ENCODE assay signal across 11 cellular contexts in genomic region chr3:50570508-50571279, GRCh38. TPM values are rescaled to one million over a fixed set of nuclear protein-coding genes. Genes with fewer than 3 reads are reported as not detected.
DNase-seq lines count a peak whose midpoint lies in the region; FAIRE-seq and TF ChIP-seq lines count a peak whose summit lies in the region.
"Had no signal": no experiment of that assay in that cellular context is flagged by ENCODE, and none has a peak within 500 bp of the region (broad histone marks: within the 10 kb centered on the region; RNA-seq: fewer than 3 reads in every experiment).

No MANE protein-coding gene starts in this region.

- H4K20me1 ChIP-seq in OCI-LY7 (ENCODE audit: insufficient read depth, low read length) (0 out of 2 replicates have a peak, but pooled peaks cover 11% of the 10 kb centered on the region), H1 (replicated peaks in 1 of 2; ENCODE audit: control insufficient read depth in 1 of 2, insufficient read depth in 2 of 2, low read length in 2 of 2) (no peaks in the 10 kb centered on the region)

- H4K91ac ChIP-seq in H1 (replicated peaks; ENCODE audit: insufficient read length, low read length), result no peak overlapping the region
- H4K91ac ChIP-seq in trophoblast cell (ENCODE audit: low read depth, low read length), result no peak overlapping the region

- POLR2A ChIA-PET in OCI-LY7 (lab: Charles Lee), result interaction anchor here (1.4 kb wide), 1 partner anchor 45 kb away, joined by 4 read pairs; no protein-coding TSS in a partner anchor
- POLR2A ChIA-PET in H1 (lab: Charles Lee; ENCODE audit: partially characterized antibody), result interaction anchor here (0.8 to 3.4 kb wide), 8 partner anchors 10 to 234 kb away, joined by 3 to 12 read pairs (median 3); partner anchors contain the start of gene CISH

- TF ChIP-seq EP300 in H1 (IDR thresholded peaks at IDR 0.05; ENCODE audit: borderline replicate concordance in 1 of 2, low read depth in 2 of 2, low read length in 2 of 2), result no peak

- H2BK120ac ChIP-seq in H1 (replicated peaks; ENCODE audit: low read depth, low read length) (no peak overlapping the region), trophoblast cell (ENCODE audit: insufficient read depth, low read length, poor library complexity) (no peak overlapping the region)

- BruUV-seq in OCI-LY7 (replicated peaks; lab: Mats Ljungman, UMichigan), result no TSS peak

- H3K79me2 ChIP-seq in OCI-LY7 (ENCODE audit: insufficient read depth, low read depth, low read length) (peaks cover 9% of the 10 kb centered on the region; the same call in 1 of the 2 replicates), H1 (ENCODE audit: control insufficient read depth in 1 of 2, insufficient read depth in 2 of 2, low read length in 2 of 2) (no peaks in the 10 kb centered on the region), trophoblast cell (ENCODE audit: control insufficient read depth, insufficient read depth, low read length, poor library complexity) (no peaks in the 10 kb centered on the region)

- peaks cover 15% of the 10 kb centered on the region; the same call in 1 of the 2 replicates for H3K23me2 ChIP-seq in H1 (ENCODE audit: low read depth, low read length)

- H3K23ac ChIP-seq in H1 (ENCODE audit: insufficient read length), result no peak overlapping the region
- H3K23ac ChIP-seq in trophoblast cell (ENCODE audit: low read length), result no peak overlapping the region

- TF ChIP-seq CTCF in GM12864 (IDR thresholded peaks at IDR 0.05; ENCODE audit: low read depth, low read length, missing control alignments) (no peak), OCI-LY7 (conservative IDR thresholded peaks at IDR 0.05; ENCODE audit: low read length) (no peak), H1 (IDR thresholded peaks at IDR 0.05; ENCODE audit: control extremely low read depth in 1 of 3, insufficient read depth in 1 of 3, low read depth in 1 of 3, low read length in 3 of 3) (no peak)

- no peak overlapping the region for H4K12ac ChIP-seq in trophoblast cell (ENCODE audit: low read depth, low read length)

- H3K14ac ChIP-seq in H1 (ENCODE audit: insufficient read length), result no peak overlapping the region
- no peak overlapping the region for H3K14ac ChIP-seq in trophoblast cell (ENCODE audit: low read length)

- 83% methylated on average over 5 of the region's 5 CpGs; no CpG with 5 or more reads in 1 of the 2 experiments for WGBS in H1 (ENCODE audit: extremely low coverage in 1 of 2, insufficient coverage in 1 of 2, insufficient read length in 1 of 2, insufficient replicate concordance in 2 of 2, low coverage in 1 of 2, low lambda C conversion rate in 2 of 2, missing lambda C conversion rate in 1 of 2), 2 experiments
- no CpG with 5 or more reads among the region's 5 CpGs for WGBS in trophoblast cell (ENCODE audit: extremely low coverage, insufficient coverage, insufficient read length)

- CTCF ChIA-PET in OCI-LY7 (lab: Charles Lee; ENCODE audit: unreplicated experiment), result interaction anchor here (0.9 to 2.3 kb wide), 4 partner anchors 18 to 45 kb away, joined by 3 to 8 read pairs (median 4); partner anchors contain the start of gene CISH
- CTCF ChIA-PET in H1 (lab: Charles Lee; ENCODE audit: partially characterized antibody), result interaction anchor here (0.7 to 46.5 kb wide), 15 partner anchors 10 to 817 kb away, joined by 3 to 863 read pairs (median 4); partner anchors contain the start of genes CISH and MAPKAPK3

- H3K9ac ChIP-seq in H1 (replicated peaks in 1 of 4; ENCODE audit: extremely low read depth in 1 of 4, low read depth in 3 of 4, low read length in 3 of 4) (no peak overlapping the region; a peak in 1 of 7 replicates), trophoblast cell (ENCODE audit: low read length) (no peak overlapping the region)

- H3K27me3 ChIP-seq in H1 (replicated peaks in 1 of 4; ENCODE audit: control insufficient read depth in 3 of 4, extremely low read depth in 1 of 4, insufficient read depth in 3 of 4, low read length in 3 of 4), result peaks cover 0 to 13% (median 5%) of the 10 kb centered on the region in 4 experiments; a peak in 4 of 7 replicates
- peaks cover 15% of the 10 kb centered on the region for H3K27me3 ChIP-seq in trophoblast cell (ENCODE audit: insufficient read depth, low read length)
- H3K27me3 ChIP-seq: adrenal gland had no signal

- no peak overlapping the region for H3K27ac ChIP-seq in OCI-LY7 (ENCODE audit: low read depth, low read length, poor library complexity, severe bottlenecking)
- no peak overlapping the region for H3K27ac ChIP-seq in H1 (ENCODE audit: low read depth, low read length)
- no peak overlapping the region for H3K27ac ChIP-seq in trophoblast cell (ENCODE audit: low read depth, low read length)

- DNase-seq in GM12864 (ENCODE audit: low read depth) (no peak), OCI-LY7 (ENCODE audit: low spot score) (no peak), H1 (ENCODE audit: low read depth in 1 of 2, low spot score in 2 of 2) (no peak), trophoblast cell (no peak), activated gamma-delta T cell (lab: John Stamatoyannopoulos, UW) (no peak), NCI-H2227 (lab: John Stamatoyannopoulos, UW; ENCODE audit: unreplicated experiment) (no peak), NCI-H1048 (lab: John Stamatoyannopoulos, UW) (no peak), H4 (ENCODE audit: low spot score) (no peak)
- DNase-seq: adrenal gland, NCI-H1105, SIG-M5 had no signal

- intact Hi-C loops in OCI-LY7 (cut with micrococcal nuclease; ENCODE audit: unreplicated experiment), result no loop called here

- H2BK20ac ChIP-seq in H1 (ENCODE audit: low read length), result no peak overlapping the region

- no peak overlapping the region for H2AFZ ChIP-seq in OCI-LY7 (ENCODE audit: low read length)
- H2AFZ ChIP-seq in H1 (ENCODE audit: low read length), result no peak overlapping the region
- H2AFZ ChIP-seq in trophoblast cell (ENCODE audit: insufficient read depth, low read length, poor library complexity), result no peak overlapping the region

- H4K5ac ChIP-seq in H1 (ENCODE audit: insufficient read length, low read depth, low read length), result no peak overlapping the region

- no peak for FAIRE-seq in H1 (lab: Jason Lieb, UNC)

- H2BK15ac ChIP-seq in H1 (ENCODE audit: low read length), result no peak overlapping the region

- no peaks in the 10 kb centered on the region; the same call in 1 of the 2 replicates for H3K79me1 ChIP-seq in H1 (ENCODE audit: low read depth, low read length)
- H3K79me1 ChIP-seq in trophoblast cell (ENCODE audit: low read length), result peaks cover 8% of the 10 kb centered on the region

- H3K18ac ChIP-seq in H1 (ENCODE audit: extremely low read depth, low read length) (no peak overlapping the region), trophoblast cell (ENCODE audit: low read length) (no peak overlapping the region)

- H3K4me1 ChIP-seq in OCI-LY7 (ENCODE audit: insufficient read depth, low read length, poor library complexity, severe bottlenecking), result peaks cover 25% of the 10 kb centered on the region
- peaks cover 0 to 6% (median 4%) of the 10 kb centered on the region in 4 experiments; a peak in 5 of 7 replicates for H3K4me1 ChIP-seq in H1 (replicated peaks in 1 of 4; ENCODE audit: control insufficient read depth in 3 of 4, insufficient read depth in 4 of 4, low read length in 3 of 4)
- peaks cover 2 to 6% of the 10 kb centered on the region in 2 experiments for H3K4me1 ChIP-seq in trophoblast cell (ENCODE audit: control insufficient read depth in 1 of 2, insufficient read depth in 2 of 2, low read length in 2 of 2)

- no peak for TF ChIP-seq RAD21 in H1 (IDR thresholded peaks at IDR 0.05 in 1 of 2, conservative IDR thresholded peaks at IDR 0.05 in 1 of 2; ENCODE audit: low read depth in 2 of 2, low read length in 2 of 2)

- H3K4ac ChIP-seq in H1 (replicated peaks; ENCODE audit: insufficient read length, low read depth, low read length) (no peak overlapping the region), trophoblast cell (ENCODE audit: low read depth, low read length) (no peak overlapping the region)

- H4K8ac ChIP-seq in H1 (ENCODE audit: extremely low read depth, insufficient read depth, low read length), result no peak overlapping the region; the same call in 1 of the 2 replicates
- no peak overlapping the region for H4K8ac ChIP-seq in trophoblast cell (ENCODE audit: low read depth, low read length)

- no peak overlapping the region for H2BK12ac ChIP-seq in H1 (ENCODE audit: low read depth, low read length)
- H2BK12ac ChIP-seq in trophoblast cell (ENCODE audit: low read length), result no peak overlapping the region

- peak overlapping the region; percentile 87 for H3K4me2 ChIP-seq in OCI-LY7 (ENCODE audit: low read length)
- H3K4me2 ChIP-seq in H1 (ENCODE audit: insufficient read depth in 1 of 2, low read depth in 2 of 2, low read length in 2 of 2), result peak overlapping the region; percentile 78 to 88; a peak in 1 of 4 replicates
- peak overlapping the region; percentile 63 for H3K4me2 ChIP-seq in trophoblast cell (ENCODE audit: low read length)

- H3K36me3 ChIP-seq in OCI-LY7 (ENCODE audit: insufficient read depth, low read length), result 0 out of 2 replicates have a peak, but pooled peaks cover 8% of the 10 kb centered on the region
- H3K36me3 ChIP-seq in H1 (ENCODE audit: control insufficient read depth in 2 of 4, insufficient read depth in 4 of 4, low read length in 3 of 4), result no peaks in the 10 kb centered on the region
- peaks cover 0 to 7% of the 10 kb centered on the region in 2 experiments for H3K36me3 ChIP-seq in trophoblast cell (ENCODE audit: control insufficient read depth in 1 of 2, insufficient read depth in 2 of 2, low read length in 2 of 2)
- H3K36me3 ChIP-seq: adrenal gland had no signal

- TF ChIP-seq POLR2A in H1 (IDR thresholded peaks at IDR 0.05; ENCODE audit: control extremely low read depth in 1 of 2, low read depth in 2 of 2, low read length in 2 of 2), result no peak

- H2AK5ac ChIP-seq in H1 (ENCODE audit: low read depth, low read length) (no peak overlapping the region), trophoblast cell (ENCODE audit: low read length) (no peak overlapping the region)

- H3K56ac ChIP-seq in H1 (replicated peaks; ENCODE audit: insufficient read length, low read depth, low read length), result no peak overlapping the region

- H3K4me3 ChIP-seq in GM12864 (ENCODE audit: low read depth, low read length), result peak overlapping the region; percentile 88; the same call in 1 of the 2 replicates
- peak overlapping the region; percentile 95 for H3K4me3 ChIP-seq in OCI-LY7 (ENCODE audit: low read depth, low read length, poor library complexity, severe bottlenecking)
- H3K4me3 ChIP-seq in H1 (ENCODE audit: extremely low read depth in 1 of 4, insufficient read depth in 2 of 4, low read depth in 3 of 4, low read length in 4 of 4), result peak overlapping the region in 1 of 4 experiments; percentile 83; a peak in 2 of 8 replicates
- no peak overlapping the region for H3K4me3 ChIP-seq in trophoblast cell (ENCODE audit: low read depth, low read length)

- H3K9me3 ChIP-seq in OCI-LY7 (ENCODE audit: low read length) (no peaks in the 10 kb centered on the region), H1 (ENCODE audit: insufficient read depth in 2 of 2, low read depth in 1 of 2, low read length in 1 of 2) (no peaks in the 10 kb centered on the region), trophoblast cell (ENCODE audit: insufficient read depth, low read depth, low read length) (peaks cover 3% of the 10 kb centered on the region)
- H3K9me3 ChIP-seq: adrenal gland had no signal

- H2BK5ac ChIP-seq in H1 (ENCODE audit: low read depth, low read length) (no peak overlapping the region), trophoblast cell (ENCODE audit: low read depth, low read length, poor library complexity) (no peak overlapping the region)

- H3K9me2 ChIP-seq in OCI-LY7 (ENCODE audit: insufficient read depth, low read length), result no peaks in the 10 kb centered on the region

RNA-seq across cellular contexts. Expression of gene HEMK1, which starts 1.4 kb away (rescaled TPM):
- total RNA-seq in OCI-LY7 (2014; rRNA removed; shearing (Covaris generic)), result 18.9 and 19.3 TPM in 2 replicates
- 27.4 and 30.1 TPM in 2 replicates for total RNA-seq in OCI-LY7 (2022)
- total RNA-seq in H1 (2021; fragmentation: NEBNext Ultra II Directional; extraction: Animal tissue kit (Norgen Biotek cat#: 25700)), result 9.6 and 9.7 TPM in 2 replicates
- 10.6 and 13.4 TPM in 2 replicates for polyA plus RNA-seq in H1 (2011; rRNA removed)
- polyA plus RNA-seq in H1 (2011; cell fraction: cytosol; rRNA removed), result 13.2 TPM
- polyA plus RNA-seq in H1 (2011; cell fraction: nucleus; rRNA removed), result 26.4 TPM
- polyA plus RNA-seq in H1 (2012, experiment 1 of 2), result 7.1 to 12.4 TPM (median 9.2 TPM) in 4 replicates
- polyA plus RNA-seq in H1 (2012, experiment 2 of 2), result 10.5 TPM
- 9.5 TPM for polyA plus RNA-seq in H1 (2013, experiment 1 of 2)
- polyA plus RNA-seq in H1 (2013, experiment 2 of 2), result 8.7 TPM
- 8.1 and 9.2 TPM in 2 replicates for polyA minus RNA-seq in H1 (2011; rRNA and poly(A)+ RNA removed)
- 3.8 TPM for polyA minus RNA-seq in H1 (2011; cell fraction: cytosol; rRNA and poly(A)+ RNA removed)
- polyA minus RNA-seq in H1 (2011; cell fraction: nucleus; rRNA and poly(A)+ RNA removed), result 18.3 TPM
- 10.6 and 11.1 TPM in 2 replicates for polyA plus RNA-seq in trophoblast cell (2013)
- 5.6 and 7.3 TPM in 2 replicates for total RNA-seq in H4 (2014; rRNA removed; shearing (Covaris generic))

RNA-seq across cellular contexts. Expression of gene C3orf18, which starts 3.1 kb away (rescaled TPM):
- 3.9 and 8.0 TPM in 2 replicates for total RNA-seq in OCI-LY7 (2014; rRNA removed; shearing (Covaris generic))
- total RNA-seq in OCI-LY7 (2022), result 8.0 and 9.5 TPM in 2 replicates
- total RNA-seq in H1 (2021; fragmentation: NEBNext Ultra II Directional; extraction: Animal tissue kit (Norgen Biotek cat#: 25700)), result 7.5 and 8.2 TPM in 2 replicates
- polyA plus RNA-seq in H1 (2011; rRNA removed), result 15.0 and 21.9 TPM in 2 replicates
- 15.7 TPM for polyA plus RNA-seq in H1 (2011; cell fraction: cytosol; rRNA removed)
- 25.8 TPM for polyA plus RNA-seq in H1 (2011; cell fraction: nucleus; rRNA removed)
- polyA plus RNA-seq in H1 (2012, experiment 1 of 2), result 7.4 to 15.9 TPM (median 11.4 TPM) in 4 replicates
- polyA plus RNA-seq in H1 (2012, experiment 2 of 2), result 6.3 TPM
- polyA plus RNA-seq in H1 (2013, experiment 1 of 2), result 4.8 TPM
- 3.9 TPM for polyA plus RNA-seq in H1 (2013, experiment 2 of 2)
- polyA minus RNA-seq in H1 (2011; rRNA and poly(A)+ RNA removed), result 12.0 and 13.5 TPM in 2 replicates
- polyA minus RNA-seq in H1 (2011; cell fraction: cytosol; rRNA and poly(A)+ RNA removed), result 5.3 TPM
- polyA minus RNA-seq in H1 (2011; cell fraction: nucleus; rRNA and poly(A)+ RNA removed), result 5.2 TPM
- polyA plus RNA-seq in trophoblast cell (2013), result 1.2 TPM in 2 replicates
- 0.41 and 0.68 TPM in 2 replicates for total RNA-seq in H4 (2014; rRNA removed; shearing (Covaris generic))

RNA-seq across cellular contexts. Expression of gene CISH, which starts 40.9 kb away (rescaled TPM):
- total RNA-seq in OCI-LY7 (2014; rRNA removed; shearing (Covaris generic)), result 0.05 TPM in 1 of 2 replicates, not detected in the other
- total RNA-seq in OCI-LY7 (2022), result not detected in 2 replicates
- total RNA-seq in H1 (2021; fragmentation: NEBNext Ultra II Directional; extraction: Animal tissue kit (Norgen Biotek cat#: 25700)), result 1.9 and 3.1 TPM in 2 replicates
- polyA plus RNA-seq in H1 (2011; rRNA removed), result 2.2 and 3.0 TPM in 2 replicates
- 1.0 TPM for polyA plus RNA-seq in H1 (2011; cell fraction: cytosol; rRNA removed)
- polyA plus RNA-seq in H1 (2011; cell fraction: nucleus; rRNA removed), result 1.6 TPM
- polyA plus RNA-seq in H1 (2012, experiment 1 of 2), result 1.4 to 2.6 TPM (median 1.8 TPM) in 4 replicates
- polyA plus RNA-seq in H1 (2012, experiment 2 of 2), result 1.7 TPM
- polyA plus RNA-seq in H1 (2013, experiment 1 of 2), result 1.7 TPM
- 1.7 TPM for polyA plus RNA-seq in H1 (2013, experiment 2 of 2)
- polyA minus RNA-seq in H1 (2011; rRNA and poly(A)+ RNA removed), result 1.8 TPM in 2 replicates
- polyA minus RNA-seq in H1 (2011; cell fraction: cytosol; rRNA and poly(A)+ RNA removed), result 1.6 TPM
- 2.2 TPM for polyA minus RNA-seq in H1 (2011; cell fraction: nucleus; rRNA and poly(A)+ RNA removed)
- polyA plus RNA-seq in trophoblast cell (2013), result 5.0 and 5.2 TPM in 2 replicates
- 0.23 and 1.3 TPM in 2 replicates for total RNA-seq in H4 (2014; rRNA removed; shearing (Covaris generic))

RNA-seq across cellular contexts. Expression of gene MAPKAPK3, which starts 46.3 kb away (rescaled TPM):
- total RNA-seq in OCI-LY7 (2014; rRNA removed; shearing (Covaris generic)), result 17.5 and 24.1 TPM in 2 replicates
- total RNA-seq in OCI-LY7 (2022), result 20.3 and 25.2 TPM in 2 replicates
- total RNA-seq in H1 (2021; fragmentation: NEBNext Ultra II Directional; extraction: Animal tissue kit (Norgen Biotek cat#: 25700)), result 52.7 and 65.4 TPM in 2 replicates
- 87.9 and 99.8 TPM in 2 replicates for polyA plus RNA-seq in H1 (2011; rRNA removed)
- 82.8 TPM for polyA plus RNA-seq in H1 (2011; cell fraction: cytosol; rRNA removed)
- polyA plus RNA-seq in H1 (2011; cell fraction: nucleus; rRNA removed), result 79.2 TPM
- polyA plus RNA-seq in H1 (2012, experiment 1 of 2), result 48.0 to 63.0 TPM (median 59.2 TPM) in 4 replicates
- 82.4 TPM for polyA plus RNA-seq in H1 (2012, experiment 2 of 2)
- 39.1 TPM for polyA plus RNA-seq in H1 (2013, experiment 1 of 2)
- polyA plus RNA-seq in H1 (2013, experiment 2 of 2), result 40.2 TPM
- 77.9 and 129 TPM in 2 replicates for polyA minus RNA-seq in H1 (2011; rRNA and poly(A)+ RNA removed)
- polyA minus RNA-seq in H1 (2011; cell fraction: cytosol; rRNA and poly(A)+ RNA removed), result 31.9 TPM
- 34.5 TPM for polyA minus RNA-seq in H1 (2011; cell fraction: nucleus; rRNA and poly(A)+ RNA removed)
- 14.1 and 14.5 TPM in 2 replicates for polyA plus RNA-seq in trophoblast cell (2013)
- 25.5 and 28.6 TPM in 2 replicates for total RNA-seq in H4 (2014; rRNA removed; shearing (Covaris generic))
